Comparison of ENCODE assay signal across 7 cellular contexts in genomic region chr1:206288453-206288852, GRCh38.
A peak's percentile ranks its signal among the peaks of the same experiment; 100 is the strongest.
DNase-seq lines count a peak whose midpoint lies in the region; ATAC-seq and TF ChIP-seq lines count a peak whose summit lies in the region.
"Not testable (repeated sequence)": the region's sequence is repeated elsewhere in the genome, so short reads cannot be mapped to it uniquely, and the experiment has no call there.

No MANE protein-coding gene starts in this region.

- not testable (repeated sequence) for H3K27ac Mint-ChIP-seq in CD8-positive, alpha-beta T cell; T-helper 17 cell; activated T-helper 17 cell treated with anti-CD3 and anti-CD28 coated beads, Interleukin-2, amount 50 U/mL, for 72 hours; natural killer cell

- intact Hi-C loops in CD8-positive, alpha-beta T cell (cut with DNase I, micrococcal nuclease); left ventricle myocardium superior (cut with micrococcal nuclease); natural killer cell (cut with micrococcal nuclease): not testable (repeated sequence)

- H3K36me3 ChIP-seq in CD8-positive, alpha-beta T cell (ENCODE audit: insufficient read depth, low read length) = not testable (repeated sequence)

- not testable (repeated sequence) for H3K36me3 Mint-ChIP-seq in CD8-positive, alpha-beta T cell; T-helper 17 cell (ENCODE audit: low read depth); activated T-helper 17 cell treated with anti-CD3 and anti-CD28 coated beads, Interleukin-2, amount 50 U/mL, for 72 hours (ENCODE audit: low read depth); natural killer cell

- CTCF ChIA-PET in CD8-positive, alpha-beta T cell (lab: Charles Lee) = not testable (repeated sequence)

- H3K4me3 ChIP-seq in CD8-positive, alpha-beta T cell (ENCODE audit: low read depth, low read length) = not testable (repeated sequence)

- not testable (repeated sequence) for H3K27me3 Mint-ChIP-seq in CD8-positive, alpha-beta T cell (ENCODE audit: low read depth); T-helper 17 cell; activated T-helper 17 cell treated with anti-CD3 and anti-CD28 coated beads, Interleukin-2, amount 50 U/mL, for 72 hours; natural killer cell (ENCODE audit: low read depth in 2 of 2)

- peak; percentile 63 for ATAC-seq in CD8-positive, alpha-beta T cell
- ATAC-seq in GM21723 (IDR thresholded peaks at IDR 0.05; ENCODE audit: unreplicated experiment) = peak; percentile 45
- peak; percentile 45 for ATAC-seq in HG03378 (IDR thresholded peaks at IDR 0.05; ENCODE audit: unreplicated experiment)
- peak; percentile 80 for ATAC-seq in T-helper 17 cell
- ATAC-seq in activated T-helper 17 cell treated with anti-CD3 and anti-CD28 coated beads, Interleukin-2, amount 50 U/mL, for 72 hours (replicated peaks) = peak; percentile 81
- ATAC-seq in left ventricle myocardium superior = peak; percentile 48
- ATAC-seq in natural killer cell = peak; percentile 70 to 82 (median 82)

- not testable (repeated sequence) for H3K27me3 ChIP-seq in CD8-positive, alpha-beta T cell (ENCODE audit: insufficient read depth, low read length)

- H3K4me1 ChIP-seq in CD8-positive, alpha-beta T cell (ENCODE audit: insufficient read depth, low read length) = not testable (repeated sequence)

- not testable (repeated sequence) for H3K27ac ChIP-seq in CD8-positive, alpha-beta T cell (ENCODE audit: low read depth, low read length)

- not testable (repeated sequence) for H3K4me1 Mint-ChIP-seq in CD8-positive, alpha-beta T cell (ENCODE audit: low read depth); T-helper 17 cell; activated T-helper 17 cell treated with anti-CD3 and anti-CD28 coated beads, Interleukin-2, amount 50 U/mL, for 72 hours; natural killer cell

- TF ChIP-seq CTCF in CD8-positive, alpha-beta T cell (IDR thresholded peaks at IDR 0.05); natural killer cell (IDR thresholded peaks at IDR 0.05): not testable (repeated sequence)

- POLR2A ChIA-PET in CD8-positive, alpha-beta T cell (lab: Charles Lee) = not testable (repeated sequence)

- not testable (repeated sequence) for H3K4me3 Mint-ChIP-seq in CD8-positive, alpha-beta T cell; T-helper 17 cell; activated T-helper 17 cell treated with anti-CD3 and anti-CD28 coated beads, Interleukin-2, amount 50 U/mL, for 72 hours; natural killer cell

- H3K9me3 ChIP-seq in CD8-positive, alpha-beta T cell (ENCODE audit: low read length); T-helper 17 cell (ENCODE audit: control insufficient read depth, low read length, poor library complexity, severe bottlenecking): not testable (repeated sequence)

- not testable (repeated sequence) for H3K9me3 Mint-ChIP-seq in CD8-positive, alpha-beta T cell; activated T-helper 17 cell treated with anti-CD3 and anti-CD28 coated beads, Interleukin-2, amount 50 U/mL, for 72 hours; natural killer cell

- not testable (repeated sequence) for DNase-seq in CD8-positive, alpha-beta T cell; T-helper 17 cell; left ventricle myocardium superior; natural killer cell
